In the genomic region with DNA sequence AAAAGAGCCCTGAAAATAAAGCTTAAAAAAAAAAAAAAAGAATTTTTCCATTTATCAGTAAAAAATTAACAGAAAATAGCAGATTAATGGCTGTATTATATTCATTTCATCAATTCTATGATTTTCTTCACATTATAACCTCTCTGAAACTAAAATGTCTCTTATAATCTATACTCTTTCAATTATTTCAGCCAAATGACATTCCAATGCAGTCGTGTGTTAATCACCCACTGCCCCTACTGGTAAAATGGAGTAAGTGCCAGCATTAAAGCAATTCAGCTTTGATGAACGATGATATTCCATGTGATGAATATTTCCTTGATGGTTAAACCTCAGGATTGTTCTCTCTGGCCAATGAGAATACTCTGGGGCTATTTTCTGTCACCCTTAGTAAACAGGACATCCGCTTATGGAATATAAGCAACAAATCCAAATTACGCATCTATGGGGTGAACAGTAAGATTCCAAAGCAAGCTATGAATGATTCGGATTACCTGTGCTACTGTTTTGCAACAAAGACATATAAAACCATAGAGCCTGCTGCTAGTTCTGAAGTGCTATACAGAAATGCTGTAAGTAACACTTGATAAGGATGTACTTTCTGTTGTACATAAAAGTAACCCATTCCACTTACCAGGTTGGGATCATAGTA, we compare ENCODE assay signal across 8 cellular contexts. TPM values are rescaled to one million over a fixed set of nuclear protein-coding genes. Genes with fewer than 3 reads are reported as not detected.
DNase-seq lines count a peak whose midpoint lies in the region; ATAC-seq and TF ChIP-seq lines count a peak whose summit lies in the region.

No MANE protein-coding gene starts in this region.

- no peaks in the 10 kb centered on the region for H3K4me1 Mint-ChIP-seq in progenitor cell of endocrine pancreas (ENCODE audit: low read depth)

- in situ Hi-C loops in HAP-1 (cut with MboI; ENCODE audit: low sequenced_read_pairs), result loop anchor here (10.0 kb wide), 1 partner anchor 345 kb away; no protein-coding TSS in a partner anchor

- no peaks in the 10 kb centered on the region for H4K20me1 ChIP-seq in PC-3 (ENCODE audit: low read length)

- peaks cover 4% of the 10 kb centered on the region for H3K36me3 Mint-ChIP-seq in progenitor cell of endocrine pancreas (ENCODE audit: insufficient read depth)

- no peaks in the 10 kb centered on the region for H3K27me3 ChIP-seq in HAP-1 (ENCODE audit: low read depth)
- H3K27me3 ChIP-seq in PC-3 (ENCODE audit: low read length), result no peaks in the 10 kb centered on the region
- no peaks in the 10 kb centered on the region for H3K27me3 ChIP-seq in effector memory CD4-positive, alpha-beta T cell (replicated peaks; ENCODE audit: control insufficient read depth, insufficient read depth, low read length, poor library complexity, severe bottlenecking)

- no peak overlapping the region for H3K9ac ChIP-seq in PC-3 (ENCODE audit: low read length)

- H3K4me1 ChIP-seq in HAP-1 (no peaks in the 10 kb centered on the region), PC-3 (ENCODE audit: insufficient read depth, low read length) (peaks cover 4% of the 10 kb centered on the region; the same call in 1 of the 2 replicates)
- H3K4me1 ChIP-seq in effector memory CD4-positive, alpha-beta T cell (ENCODE audit: control insufficient read depth, insufficient read depth, low read length, poor library complexity, severe bottlenecking), result no peaks in the 10 kb centered on the region

- TF ChIP-seq CTCF in PC-3 (conservative IDR thresholded peaks at IDR 0.05; ENCODE audit: low read depth, low read length), result peak; percentile 92
- TF ChIP-seq CTCF in epithelial cell of proximal tubule (conservative IDR thresholded peaks at IDR 0.05; ENCODE audit: low read depth, low read length), result peak; percentile 79
- TF ChIP-seq CTCF in progenitor cell of endocrine pancreas (IDR thresholded peaks at IDR 0.05; ENCODE audit: unreplicated experiment), result peak; percentile 75

- POLR2A ChIA-PET in PC-3 (lab: Charles Lee; ENCODE audit: unreplicated experiment), result no interaction called here

- BruUV-seq in PC-3 (replicated peaks; lab: Mats Ljungman, UMichigan), result no TSS peak

- ATAC-seq in PC-3, result peak; percentile 83
- ATAC-seq in GM18517 (IDR thresholded peaks at IDR 0.05; ENCODE audit: unreplicated experiment), result no peak

- H3K36me3 ChIP-seq in HAP-1 (replicated peaks) (peaks cover 15% of the 10 kb centered on the region), PC-3 (ENCODE audit: low read depth, low read length) (no peaks in the 10 kb centered on the region)
- H3K36me3 ChIP-seq in effector memory CD4-positive, alpha-beta T cell (ENCODE audit: control insufficient read depth, insufficient read depth, low read length), result peaks cover 21% of the 10 kb centered on the region

- no peaks in the 10 kb centered on the region for H3F3A ChIP-seq in PC-3 (ENCODE audit: low read length, unreplicated experiment)

- no peak overlapping the region for H2AFZ ChIP-seq in PC-3 (ENCODE audit: low read length)

- no peak overlapping the region for H3K27ac ChIP-seq in PC-3 (ENCODE audit: low read length)
- no peak overlapping the region for H3K27ac ChIP-seq in effector memory CD4-positive, alpha-beta T cell (ENCODE audit: insufficient read depth, low read length, poor library complexity, severe bottlenecking)

- H3K9me3 Mint-ChIP-seq in progenitor cell of endocrine pancreas (ENCODE audit: low read depth), result no peaks in the 10 kb centered on the region

- H3K4me3 Mint-ChIP-seq in progenitor cell of endocrine pancreas (ENCODE audit: low read depth), result no peak overlapping the region

- H3K79me2 ChIP-seq in PC-3 (ENCODE audit: low read length), result no peaks in the 10 kb centered on the region

- no peak overlapping the region for H3K4me3 ChIP-seq in HAP-1
- no peak overlapping the region for H3K4me3 ChIP-seq in PC-3 (ENCODE audit: low read length)
- H3K4me3 ChIP-seq in epithelial cell of proximal tubule (ENCODE audit: low read depth, low read length), result no peak overlapping the region
- H3K4me3 ChIP-seq in effector memory CD4-positive, alpha-beta T cell (ENCODE audit: insufficient read depth, low read depth, low read length, poor library complexity, severe bottlenecking), result no peak overlapping the region

- H3K4me2 ChIP-seq in PC-3 (ENCODE audit: low read length), result no peak overlapping the region

- no peaks in the 10 kb centered on the region for H3K9me2 ChIP-seq in PC-3 (replicated peaks; ENCODE audit: low read length)

- CTCF ChIA-PET in PC-3 (lab: Charles Lee), result interaction anchor here (0.6 to 1.4 kb wide), 8 partner anchors 61 to 381 kb away, joined by 3 to 17 read pairs (median 3); no protein-coding TSS in a partner anchor

- H3K9me3 ChIP-seq in HAP-1, result no peaks in the 10 kb centered on the region
- H3K9me3 ChIP-seq in PC-3 (ENCODE audit: low read length), result no peaks in the 10 kb centered on the region
- H3K9me3 ChIP-seq in effector memory CD4-positive, alpha-beta T cell (ENCODE audit: control insufficient read depth, low read length), result no peaks in the 10 kb centered on the region

- intact Hi-C loops in PC-3 (cut with micrococcal nuclease), result loop anchor here (1.0 kb wide), 3 partner anchors 89 to 345 kb away; no protein-coding TSS in a partner anchor

- no peak overlapping the region for H3K27ac Mint-ChIP-seq in progenitor cell of endocrine pancreas

- no peaks in the 10 kb centered on the region for H3K27me3 Mint-ChIP-seq in progenitor cell of endocrine pancreas

- DNase-seq in DMS53 treated with DMSO at 0.1 percent for 48 hours (lab: John Stamatoyannopoulos, UW; ENCODE audit: unreplicated experiment), result peak; percentile 42
- peak; percentile 28 to 30 for DNase-seq in HAP-1 (ENCODE audit: low spot score in 2 of 2)
- peak; percentile 72 for DNase-seq in PC-3
- no peak for DNase-seq in epithelial cell of proximal tubule (ENCODE audit: low read depth)
- DNase-seq in progenitor cell of endocrine pancreas (ENCODE audit: low spot score, unreplicated experiment), result no peak
- DNase-seq in activated CD4-positive, alpha-beta T cell treated with anti-CD3 and anti-CD28 coated beads for 4 hours, result no peak
- DNase-seq in effector memory CD4-positive, alpha-beta T cell, result no peak

RNA-seq across cellular contexts. Expression of gene SYCP3, which starts 20.3 kb away (rescaled TPM):
- not detected in 2 replicates for total RNA-seq in PC-3 (2014; rRNA removed)
- total RNA-seq in epithelial cell of proximal tubule, result under 0.01 TPM in 1 of 2 replicates, not detected in the other
- not detected in 2 replicates for total RNA-seq in progenitor cell of endocrine pancreas

Comparison
In these comparisons a context has a peak if more than half of its experiments do, and no peak if none do; other contexts are left out.
1. DNase-seq: peak in DMS53 treated with DMSO at 0.1 percent for 48 hours (single experiment), HAP-1 (2 of 2) and PC-3 (single experiment); none in epithelial cell of proximal tubule (single experiment), progenitor cell of endocrine pancreas (single experiment), activated CD4-positive, alpha-beta T cell treated with anti-CD3 and anti-CD28 coated beads for 4 hours (0 of 2) and effector memory CD4-positive, alpha-beta T cell (0 of 3).
2. Peak in every context shown above with its lines, with median percentiles within 50 percentile points of each other: CTCF ChIP-seq.